ENCODE assay signal across 11 cellular contexts in the genomic region with DNA sequence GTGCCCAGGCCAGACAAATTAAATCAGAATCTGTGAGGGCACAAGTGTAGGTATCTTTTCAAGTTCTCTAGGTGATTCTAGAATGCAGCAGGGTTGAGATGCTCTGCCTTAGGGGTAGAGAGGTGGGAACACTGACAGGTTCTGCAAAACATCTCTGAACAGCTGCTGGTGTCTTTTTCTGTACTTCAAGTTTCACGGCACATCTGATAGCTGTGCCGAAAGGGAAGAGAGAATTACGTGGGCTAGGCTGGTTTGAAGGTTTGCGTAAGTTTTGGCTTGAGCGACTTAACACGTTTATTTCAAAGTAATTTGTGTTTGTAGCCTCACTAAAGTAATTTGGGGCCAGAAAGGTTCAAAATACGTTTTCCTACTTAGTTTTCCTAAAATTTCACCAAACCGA. TPM values are rescaled to one million over a fixed set of nuclear protein-coding genes. Genes with fewer than 3 reads are reported as not detected.
A peak's percentile ranks its signal among the peaks of the same experiment; 100 is the strongest.
DNase-seq lines count a peak whose midpoint lies in the region; ATAC-seq and TF ChIP-seq lines count a peak whose summit lies in the region.
"Had no signal": no experiment of that assay in that cellular context is flagged by ENCODE, and none has a peak within 500 bp of the region (broad histone marks: within the 10 kb centered on the region; RNA-seq: fewer than 3 reads in every experiment).

No MANE protein-coding gene starts in this region.

- intact Hi-C loops in dorsolateral prefrontal cortex (cut with DNase I): no loop called here
- intact Hi-C loops in Calu3 (cut with micrococcal nuclease; ENCODE audit: unreplicated experiment): no loop called here

- no peak overlapping the region for H3K4me3 Mint-ChIP-seq in Calu3 (ENCODE audit: low read depth, unreplicated experiment)

- no peaks in the 10 kb centered on the region for H3K36me3 Mint-ChIP-seq in Calu3 (ENCODE audit: insufficient read depth, unreplicated experiment)

- H3K4me1 Mint-ChIP-seq in Calu3 (ENCODE audit: low read depth, unreplicated experiment): peaks cover 6% of the 10 kb centered on the region

- no peaks in the 10 kb centered on the region for H3K27me3 ChIP-seq in dorsolateral prefrontal cortex
- H3K27me3 ChIP-seq: transverse colon had no signal

- no peak overlapping the region for H3K4me3 ChIP-seq in dorsolateral prefrontal cortex
- H3K4me3 ChIP-seq: transverse colon had no signal

- no peaks in the 10 kb centered on the region for H3K9me3 Mint-ChIP-seq in Calu3 (ENCODE audit: low read depth, unreplicated experiment)

- H3K27ac ChIP-seq in dorsolateral prefrontal cortex: peak overlapping the region in 40 of 59 donors; percentile 2 to 74 (median 57)
- H3K27ac ChIP-seq: VCaP had no signal

- TF ChIP-seq CTCF in dorsolateral prefrontal cortex (IDR thresholded peaks at IDR 0.05 in 54 of 56, conservative IDR thresholded peaks at IDR 0.05 in 2 of 56; ENCODE audit: low read depth in 1 of 56, partially characterized antibody in 56 of 56): no peak
- no peak for TF ChIP-seq CTCF in Calu3 (IDR thresholded peaks at IDR 0.05; ENCODE audit: unreplicated experiment)

- peak in 1 of 10 donors; percentile 31 for DNase-seq in dorsolateral prefrontal cortex
- DNase-seq in stimulated activated naive CD4-positive, alpha-beta T cell treated with Interleukin-2 at 50 U/mL for 16 hours (lab: John Stamatoyannopoulos, UW): no peak
- DNase-seq in stimulated activated CD8-positive, alpha-beta memory T cell treated with anti-CD3 and anti-CD28 coated beads, Interleukin-4, amount 100 ng/mL, for 48 hours: no peak
- no peak for DNase-seq in Calu3
- no peak for DNase-seq in activated T-cell treated with anti-CD3 and anti-CD28 coated beads, Interleukin-2, amount 50 U/mL, for 48 hours
- DNase-seq: stimulated activated CD4-positive, alpha-beta T cell treated with anti-CD3 and anti-CD28 coated beads, Interleukin-15, amount 100 ng/mL, for 24 hours; transverse colon had no signal

- no peak for TF ChIP-seq POLR2A in GM18505 (IDR thresholded peaks at IDR 0.05; ENCODE audit: borderline replicate concordance, extremely low read depth, insufficient read depth, insufficient read length)

- H3K27ac Mint-ChIP-seq in Calu3 (ENCODE audit: unreplicated experiment): no peak overlapping the region

- no peaks in the 10 kb centered on the region for H3K27me3 Mint-ChIP-seq in Calu3 (ENCODE audit: unreplicated experiment)

- CTCF ChIA-PET in Calu3 (lab: Charles Lee): no interaction called here

- BruUV-seq in Calu3 (replicated peaks; lab: Mats Ljungman, UMichigan): no TSS peak

- ATAC-seq in GM18505 (IDR thresholded peaks at IDR 0.05; ENCODE audit: unreplicated experiment) (peak; percentile 52), GM21447 (IDR thresholded peaks at IDR 0.05; ENCODE audit: unreplicated experiment) (peak; percentile 52), HG03521 (IDR thresholded peaks at IDR 0.05; ENCODE audit: unreplicated experiment) (peak; percentile 55)

RNA-seq across cellular contexts. Expression of gene PXK, which starts 22.5 kb away (rescaled TPM):
- total RNA-seq in dorsolateral prefrontal cortex (100 to 1,000 TPM in 86 of 120 experiments, 10 to 100 TPM in 34; 55.2 to 497 (median 130) TPM), Calu3 (2022) (8.6 and 10.8 TPM in 2 replicates)

RNA-seq across cellular contexts. Expression of gene HTD2, which starts 48.9 kb away (rescaled TPM):
- 10 to 100 TPM in 85 of 120 experiments, 1 to 10 TPM in 35; 5.0 to 23.1 (median 11.3) TPM for total RNA-seq in dorsolateral prefrontal cortex
- total RNA-seq in Calu3 (2022): 7.5 and 8.5 TPM in 2 replicates

RNA-seq across cellular contexts. Expression of gene RPP14, which starts 49.1 kb away (rescaled TPM):
- total RNA-seq in dorsolateral prefrontal cortex (10 to 100 TPM; 10.7 to 30.0 (median 19.1) TPM), Calu3 (2022) (17.2 and 18.4 TPM in 2 replicates)
